1 cellular context compared by ENCODE assay signal in genomic region chr20:35226775-35227681, GRCh38.
A peak's percentile ranks its signal among the peaks of the same experiment; 100 is the strongest.
TF ChIP-seq lines count a peak whose summit lies in the region.

No MANE protein-coding gene starts in this region.

TF ChIP-seq in HepG2, 621 proteins besides CTCF, POLR2A, EP300 and RAD21 (continues in another document):
- TF ChIP-seq ARID5B (CRISPR knock-in tag; IDR thresholded peaks at IDR 0.05) (peak; percentile 75), PRMT3 (CRISPR knock-in tag; IDR thresholded peaks at IDR 0.05; ENCODE audit: borderline replicate concordance, low read depth) (peak; percentile 80; the same call in 1 of the 2 replicates), ZNF510 (CRISPR knock-in tag; IDR thresholded peaks at IDR 0.05; ENCODE audit: low read depth) (peak; percentile 93), TEAD3 (CRISPR knock-in tag; optimal IDR thresholded peaks at IDR 0.05; ENCODE audit: borderline replicate concordance) (peak; percentile 55), SMC3 (IDR thresholded peaks at IDR 0.05; ENCODE audit: low read length) (no peak), GATAD1 (CRISPR knock-in tag; IDR thresholded peaks at IDR 0.05) (peak; percentile 78), RFXANK (CRISPR knock-in tag; IDR thresholded peaks at IDR 0.05) (peak; percentile 90; the same call in 1 of the 2 replicates), ZNF138 (CRISPR knock-in tag; IDR thresholded peaks at IDR 0.05; ENCODE audit: low read depth) (peak; percentile 99), NCOR1 (IDR thresholded peaks at IDR 0.05; ENCODE audit: borderline replicate concordance, low read length) (no peak), SNAPC4 (CRISPR knock-in tag; IDR thresholded peaks at IDR 0.05) (no peak), CC2D1A (CRISPR knock-in tag; IDR thresholded peaks at IDR 0.05) (no peak), HNRNPUL1 (IDR thresholded peaks at IDR 0.05; ENCODE audit: low read depth, low read length) (no peak), RFX1 (IDR thresholded peaks at IDR 0.05) (no peak), SIN3B (IDR thresholded peaks at IDR 0.05; ENCODE audit: low read length) (peak; percentile 22; the same call in 1 of the 2 replicates), KLF16 (CRISPR knock-in tag; IDR thresholded peaks at IDR 0.05) (peak; percentile 90 to 98; a peak in 3 of 4 replicates), ZNF296 (CRISPR knock-in tag; conservative IDR thresholded peaks at IDR 0.05) (peak; percentile 84; the same call in 1 of the 2 replicates), ZNF24 (IDR thresholded peaks at IDR 0.05) (no peak), HNF4A (CRISPR knock-in tag; IDR thresholded peaks at IDR 0.05) (no peak), ZNF564 (CRISPR knock-in tag; IDR thresholded peaks at IDR 0.05) (peak; percentile 94; the same call in 1 of the 2 replicates), BORCS8-MEF2B (CRISPR knock-in tag; IDR thresholded peaks at IDR 0.05) (peak; percentile 98), ZNF546 (CRISPR knock-in tag; conservative IDR thresholded peaks at IDR 0.05) (peak; percentile 95), FOSL1 (CRISPR knock-in tag; IDR thresholded peaks at IDR 0.05; ENCODE audit: borderline replicate concordance) (peak; percentile 74; the same call in 1 of the 2 replicates), KAT7 (CRISPR knock-in tag; IDR thresholded peaks at IDR 0.05; ENCODE audit: borderline replicate concordance) (0 out of 2 replicates have a peak, but pooled peaks have one; percentile 36), MEF2D (CRISPR knock-in tag; IDR thresholded peaks at IDR 0.05) (peak; percentile 79), ZNF503 (CRISPR knock-in tag; IDR thresholded peaks at IDR 0.05) (peak; percentile 47; the same call in 1 of the 2 replicates), SAP130 (CRISPR knock-in tag; IDR thresholded peaks at IDR 0.05; ENCODE audit: low read depth) (peak; percentile 97), HNF1A (IDR thresholded peaks at IDR 0.05; ENCODE audit: low read depth) (no peak), HNF1A (CRISPR knock-in tag; IDR thresholded peaks at IDR 0.05; ENCODE audit: borderline replicate concordance) (peak; percentile 63; the same call in 1 of the 2 replicates), ZNF746 (CRISPR knock-in tag; IDR thresholded peaks at IDR 0.05) (peak; percentile 26; the same call in 1 of the 2 replicates), HIC2 (CRISPR knock-in tag; IDR thresholded peaks at IDR 0.05; ENCODE audit: low read depth) (no peak), SMAD9 (CRISPR knock-in tag; IDR thresholded peaks at IDR 0.05) (peak; percentile 85; the same call in 1 of the 2 replicates)
- TF ChIP-seq, protein P1, sequence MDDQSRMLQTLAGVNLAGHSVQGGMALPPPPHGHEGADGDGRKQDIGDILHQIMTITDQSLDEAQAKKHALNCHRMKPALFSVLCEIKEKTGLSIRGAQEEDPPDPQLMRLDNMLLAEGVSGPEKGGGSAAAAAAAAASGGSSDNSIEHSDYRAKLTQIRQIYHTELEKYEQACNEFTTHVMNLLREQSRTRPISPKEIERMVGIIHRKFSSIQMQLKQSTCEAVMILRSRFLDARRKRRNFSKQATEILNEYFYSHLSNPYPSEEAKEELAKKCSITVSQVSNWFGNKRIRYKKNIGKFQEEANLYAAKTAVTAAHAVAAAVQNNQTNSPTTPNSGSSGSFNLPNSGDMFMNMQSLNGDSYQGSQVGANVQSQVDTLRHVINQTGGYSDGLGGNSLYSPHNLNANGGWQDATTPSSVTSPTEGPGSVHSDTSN (CRISPR knock-in tag; IDR thresholded peaks at IDR 0.05; ENCODE audit: borderline replicate concordance), result peak; percentile 96
- TF ChIP-seq, protein P2, sequence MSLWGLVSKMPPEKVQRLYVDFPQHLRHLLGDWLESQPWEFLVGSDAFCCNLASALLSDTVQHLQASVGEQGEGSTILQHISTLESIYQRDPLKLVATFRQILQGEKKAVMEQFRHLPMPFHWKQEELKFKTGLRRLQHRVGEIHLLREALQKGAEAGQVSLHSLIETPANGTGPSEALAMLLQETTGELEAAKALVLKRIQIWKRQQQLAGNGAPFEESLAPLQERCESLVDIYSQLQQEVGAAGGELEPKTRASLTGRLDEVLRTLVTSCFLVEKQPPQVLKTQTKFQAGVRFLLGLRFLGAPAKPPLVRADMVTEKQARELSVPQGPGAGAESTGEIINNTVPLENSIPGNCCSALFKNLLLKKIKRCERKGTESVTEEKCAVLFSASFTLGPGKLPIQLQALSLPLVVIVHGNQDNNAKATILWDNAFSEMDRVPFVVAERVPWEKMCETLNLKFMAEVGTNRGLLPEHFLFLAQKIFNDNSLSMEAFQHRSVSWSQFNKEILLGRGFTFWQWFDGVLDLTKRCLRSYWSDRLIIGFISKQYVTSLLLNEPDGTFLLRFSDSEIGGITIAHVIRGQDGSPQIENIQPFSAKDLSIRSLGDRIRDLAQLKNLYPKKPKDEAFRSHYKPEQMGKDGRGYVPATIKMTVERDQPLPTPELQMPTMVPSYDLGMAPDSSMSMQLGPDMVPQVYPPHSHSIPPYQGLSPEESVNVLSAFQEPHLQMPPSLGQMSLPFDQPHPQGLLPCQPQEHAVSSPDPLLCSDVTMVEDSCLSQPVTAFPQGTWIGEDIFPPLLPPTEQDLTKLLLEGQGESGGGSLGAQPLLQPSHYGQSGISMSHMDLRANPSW (CRISPR knock-in tag; IDR thresholded peaks at IDR 0.05; ENCODE audit: borderline replicate concordance), result no peak
- TF ChIP-seq, protein P3, sequence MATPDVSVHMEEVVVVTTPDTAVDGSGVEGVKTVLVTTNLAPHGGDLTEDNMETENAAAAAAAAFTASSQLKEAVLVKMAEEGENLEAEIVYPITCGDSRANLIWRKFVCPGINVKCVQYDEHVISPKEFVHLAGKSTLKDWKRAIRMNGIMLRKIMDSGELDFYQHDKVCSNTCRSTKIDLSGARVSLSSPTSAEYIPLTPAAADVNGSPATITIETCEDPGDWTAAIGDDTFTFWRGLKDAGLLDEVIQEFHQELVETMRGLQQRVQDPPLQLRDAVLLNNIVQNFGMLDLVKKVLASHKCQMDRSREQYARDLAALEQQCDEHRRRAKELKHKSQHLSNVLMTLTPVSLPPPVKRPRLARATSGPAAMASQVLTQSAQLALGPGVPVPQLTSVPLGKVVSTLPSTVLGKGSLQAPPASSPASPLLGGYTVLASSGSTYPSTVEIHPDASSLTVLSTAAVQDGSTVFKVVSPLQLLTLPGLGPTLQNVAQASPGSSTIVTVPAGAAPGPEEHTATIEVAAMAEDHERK (CRISPR knock-in tag; IDR thresholded peaks at IDR 0.05; ENCODE audit: low read depth), result no peak
